ENCODE assay signal across 16 cellular contexts in the genomic region with DNA sequence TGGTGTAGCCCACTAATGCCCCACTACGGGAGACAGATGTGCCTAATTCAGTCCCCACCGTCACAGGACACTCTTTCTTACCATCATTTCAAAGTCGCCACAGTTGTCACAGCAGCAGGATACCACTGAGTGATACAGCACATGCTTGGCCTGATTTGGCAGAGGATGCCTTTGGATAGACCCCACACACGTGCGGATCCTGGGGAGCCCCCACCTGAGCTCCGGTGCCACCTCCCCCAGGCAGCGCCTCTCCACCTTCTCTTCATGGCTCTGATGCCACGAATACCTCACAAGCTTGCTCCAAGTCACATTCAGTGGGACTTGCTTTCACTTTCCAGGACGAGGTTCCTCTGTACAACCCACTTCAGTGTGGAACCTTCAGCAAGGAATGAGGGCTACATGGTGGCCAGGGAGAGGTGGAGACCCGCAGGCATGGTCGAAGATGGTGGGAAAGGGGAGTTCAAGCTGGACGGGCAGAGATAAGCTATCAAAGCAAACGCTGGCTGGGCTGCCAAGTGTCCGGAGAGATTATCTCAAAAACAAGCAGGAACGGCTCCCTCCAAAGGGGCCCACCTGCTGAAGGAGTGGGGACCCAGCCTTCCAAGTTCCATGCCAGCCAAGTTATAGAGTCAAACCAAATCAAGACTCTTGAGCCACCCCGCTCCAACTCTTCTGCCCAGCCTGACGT.
DNase-seq lines count a peak whose midpoint lies in the region; ATAC-seq and TF ChIP-seq lines count a peak whose summit lies in the region.
"Had no signal": no experiment of that assay in that cellular context is flagged by ENCODE, and none has a peak within 500 bp of the region (broad histone marks: within the 10 kb centered on the region; RNA-seq: fewer than 3 reads in every experiment).

No MANE protein-coding gene starts in this region.

- no peak for ATAC-seq in thoracic aorta (ENCODE audit: insufficient number of reproducible peaks, low FRiP score, low read depth)
- ATAC-seq in activated CD4-positive, CD25-positive, alpha-beta regulatory T cell treated with anti-CD3 and anti-CD28 coated beads, Interleukin-2, amount 50 U/mL, for 24 hours: no peak
- no peak for ATAC-seq in HG03280 (IDR thresholded peaks at IDR 0.05; ENCODE audit: unreplicated experiment)
- no peak for ATAC-seq in HG03457 (IDR thresholded peaks at IDR 0.05; ENCODE audit: unreplicated experiment)
- ATAC-seq: esophagus mucosa, upper lobe of right lung had no signal

- H3K9me3 Mint-ChIP-seq in brain: peaks cover 0 to 4% (median 0%) of the 10 kb centered on the region in 5 experiments
- no peaks in the 10 kb centered on the region for H3K9me3 Mint-ChIP-seq in mesothelial cell of epicardium
- H3K9me3 Mint-ChIP-seq: CD4-positive, CD25-positive, alpha-beta regulatory T cell; central memory CD8-positive, alpha-beta T cell had no signal

- DNase-seq in HUDEP-2 (lab: John Stamatoyannopoulos, UW; ENCODE audit: unreplicated experiment in 76 of 76): peak in 74 of 76 experiments; percentile 5 to 83 (median 53)
- DNase-seq in mesothelial cell of epicardium (ENCODE audit: low spot score in 2 of 2, unreplicated experiment in 2 of 2): no peak
- no peak for DNase-seq in thoracic aorta (ENCODE audit: low spot score)
- DNase-seq: activated naive CD4-positive, alpha-beta T cell treated with Interleukin-2 at 50 U/mL for 16 hours; CD4-positive, CD25-positive, alpha-beta regulatory T cell; NCI-H1092; NK-92 treated with Interleukin-12 subunit alpha and Interleukin-12 subunit beta, amount 100 ng/mL, for 24 hours; upper lobe of right lung had no signal

- H3K4me1 ChIP-seq in thoracic aorta (ENCODE audit: control insufficient read depth in 1 of 2, low read depth in 2 of 2): peaks cover 44 to 85% of the 10 kb centered on the region in 2 donors

- no peaks in the 10 kb centered on the region for H3K27me3 ChIP-seq in thoracic aorta (replicated peaks; ENCODE audit: insufficient read depth)
- H3K27me3 ChIP-seq: upper lobe of right lung had no signal

- H3K36me3 Mint-ChIP-seq in brain (peaks cover 32% of the 10 kb centered on the region), mesothelial cell of epicardium (peaks cover 9% of the 10 kb centered on the region)
- H3K36me3 Mint-ChIP-seq: CD4-positive, CD25-positive, alpha-beta regulatory T cell had no signal

- peak overlapping the region; percentile 54 for H3K4me3 ChIP-seq in thoracic aorta
- H3K4me3 ChIP-seq: lung, SK-N-MC, upper lobe of right lung had no signal

- no peak for TF ChIP-seq CTCF in brain (conservative IDR thresholded peaks at IDR 0.05)
- TF ChIP-seq CTCF in mesothelial cell of epicardium (IDR thresholded peaks at IDR 0.05; ENCODE audit: unreplicated experiment): no peak
- TF ChIP-seq CTCF in thoracic aorta (IDR thresholded peaks at IDR 0.05): no peak

- no peaks in the 10 kb centered on the region for H3K36me3 ChIP-seq in thoracic aorta
- H3K36me3 ChIP-seq: upper lobe of right lung had no signal

- H3K4me1 Mint-ChIP-seq in brain (peaks cover 81% of the 10 kb centered on the region), mesothelial cell of epicardium (peaks cover 43% of the 10 kb centered on the region)
- H3K4me1 Mint-ChIP-seq: CD4-positive, CD25-positive, alpha-beta regulatory T cell had no signal

- H3K4me3 Mint-ChIP-seq in brain (no peak overlapping the region), mesothelial cell of epicardium (no peak overlapping the region)
- H3K4me3 Mint-ChIP-seq: central memory CD8-positive, alpha-beta T cell had no signal

- peak overlapping the region; percentile 6 to 63 for H3K27ac ChIP-seq in thoracic aorta
- H3K27ac ChIP-seq: SK-N-MC, upper lobe of right lung had no signal

- H3K9me3 ChIP-seq in thoracic aorta: no peaks in the 10 kb centered on the region
- H3K9me3 ChIP-seq: upper lobe of right lung had no signal

- no peaks in the 10 kb centered on the region for H3K27me3 Mint-ChIP-seq in brain
- H3K27me3 Mint-ChIP-seq in mesothelial cell of epicardium (ENCODE audit: low read depth): no peaks in the 10 kb centered on the region
- H3K27me3 Mint-ChIP-seq: CD4-positive, CD25-positive, alpha-beta regulatory T cell had no signal

- peak overlapping the region in 4 of 5 experiments; percentile 81 to 93 (median 85) for H3K27ac Mint-ChIP-seq in brain
- H3K27ac Mint-ChIP-seq in mesothelial cell of epicardium: peak overlapping the region; percentile 83
- H3K27ac Mint-ChIP-seq: CD4-positive, CD25-positive, alpha-beta regulatory T cell had no signal

Comparison
In these comparisons a context has a peak if more than half of its experiments do, and no peak if none do; other contexts are left out.
1. DNase-seq: peak in HUDEP-2 (74 of 76); none in mesothelial cell of epicardium (0 of 2) and thoracic aorta (single experiment).